8 cellular contexts compared by ENCODE assay signal in genomic region chrX:47218920-47219815, GRCh38. TPM values are rescaled to one million over a fixed set of nuclear protein-coding genes. Genes with fewer than 3 reads are reported as not detected.
A peak's percentile ranks its signal among the peaks of the same experiment; 100 is the strongest.
DNase-seq lines count a peak whose midpoint lies in the region; ATAC-seq and TF ChIP-seq lines count a peak whose summit lies in the region.

No MANE protein-coding gene starts in this region.

- H3K27ac ChIP-seq in thymus (ENCODE audit: low read depth), result peak overlapping the region; percentile 90

- DNase-seq in Calu3 (peak; percentile 54), epithelial cell of proximal tubule (ENCODE audit: low read depth) (no peak), natural killer cell (peak; percentile 49)
- DNase-seq in Jurkat, Clone E6-1 (ENCODE audit: low read depth, low spot score), result no peak
- DNase-seq in activated CD8-positive, alpha-beta memory T cell treated with anti-CD3 and anti-CD28 coated beads, Interleukin-2, amount 50 U/mL, for 4 hours, result peak; percentile 53

- 2% methylated on average over 52 of the region's 60 CpGs for WGBS in thymus

- no peak for ATAC-seq in natural killer cell
- ATAC-seq in GM18502 (IDR thresholded peaks at IDR 0.05; ENCODE audit: poor library complexity, unreplicated experiment), result no peak
- no peak for ATAC-seq in GM19328 (IDR thresholded peaks at IDR 0.05; ENCODE audit: unreplicated experiment)

- peaks cover 47% of the 10 kb centered on the region for H3K4me1 Mint-ChIP-seq in Calu3 (ENCODE audit: low read depth, unreplicated experiment)
- peaks cover 36 to 50% of the 10 kb centered on the region in 2 donors for H3K4me1 Mint-ChIP-seq in natural killer cell

- no peak for TF ChIP-seq CTCF in Calu3 (IDR thresholded peaks at IDR 0.05; ENCODE audit: unreplicated experiment)
- TF ChIP-seq CTCF in epithelial cell of proximal tubule (conservative IDR thresholded peaks at IDR 0.05; ENCODE audit: low read depth, low read length), result no peak
- TF ChIP-seq CTCF in natural killer cell (IDR thresholded peaks at IDR 0.05), result no peak

- peak overlapping the region; percentile 72 for H3K4me3 ChIP-seq in Jurkat, Clone E6-1 (ENCODE audit: low read length)
- peak overlapping the region; percentile 75 for H3K4me3 ChIP-seq in epithelial cell of proximal tubule (ENCODE audit: low read depth, low read length)
- H3K4me3 ChIP-seq in thymus (ENCODE audit: low read length), result peak overlapping the region; percentile 78

- BruUV-seq in Calu3 (replicated peaks; lab: Mats Ljungman, UMichigan), result no TSS peak

- H3K27me3 Mint-ChIP-seq in Calu3 (ENCODE audit: unreplicated experiment) (no peaks in the 10 kb centered on the region), natural killer cell (ENCODE audit: low read depth in 2 of 2) (no peaks in the 10 kb centered on the region)

- no peaks in the 10 kb centered on the region for H3K9me3 ChIP-seq in thymus (ENCODE audit: control insufficient read depth)

- no peaks in the 10 kb centered on the region for H3K27me3 ChIP-seq in thymus (ENCODE audit: control insufficient read depth, insufficient read depth)

- peaks cover 37% of the 10 kb centered on the region for H3K36me3 ChIP-seq in thymus (ENCODE audit: control insufficient read depth, insufficient read depth)

- H3K36me3 Mint-ChIP-seq in Calu3 (ENCODE audit: insufficient read depth, unreplicated experiment), result peaks cover 72% of the 10 kb centered on the region
- no peaks in the 10 kb centered on the region for H3K36me3 Mint-ChIP-seq in natural killer cell

- CTCF ChIA-PET in Calu3 (lab: Charles Lee), result interaction anchor here (0.9 kb wide), 1 partner anchor 163 kb away, joined by 8 read pairs; no protein-coding TSS in a partner anchor

- H3K27ac Mint-ChIP-seq in Calu3 (ENCODE audit: unreplicated experiment) (peak overlapping the region; percentile 97), natural killer cell (peak overlapping the region; percentile 95 to 98)

- intact Hi-C loops in Calu3 (cut with micrococcal nuclease; ENCODE audit: unreplicated experiment), result no loop called here
- intact Hi-C loops in natural killer cell (cut with micrococcal nuclease), result loop anchor here (5.0 to 10.0 kb wide), 2 partner anchors 143 to 436 kb away; partner anchors contain the start of genes ELK1 and UXT

- H3K4me3 Mint-ChIP-seq in Calu3 (ENCODE audit: low read depth, unreplicated experiment) (peak overlapping the region; percentile 100), natural killer cell (peak overlapping the region; percentile 94)

- peaks cover 7% of the 10 kb centered on the region for H3K4me1 ChIP-seq in thymus (ENCODE audit: control insufficient read depth, insufficient read depth, low read length)

- H3K9me3 Mint-ChIP-seq in Calu3 (ENCODE audit: low read depth, unreplicated experiment) (no peaks in the 10 kb centered on the region), natural killer cell (no peaks in the 10 kb centered on the region)

RNA-seq across cellular contexts. Expression of gene CDK16, which starts 0.7 kb away (rescaled TPM):
- total RNA-seq in Calu3 (2022) (148 and 154 TPM in 2 replicates), epithelial cell of proximal tubule (83.4 and 95.4 TPM in 2 replicates), natural killer cell (100 to 1,000 TPM; 112 to 140 (median 126) TPM)
- 118 TPM for polyA plus RNA-seq in Jurkat, Clone E6-1 (2012; ENCODE audit: insufficient read depth, insufficient read length)
- 41.9 TPM for polyA plus RNA-seq in thymus

RNA-seq across cellular contexts. Expression of gene USP11, which starts 13.6 kb away (rescaled TPM):
- total RNA-seq in Calu3 (2022) (72.0 and 84.2 TPM in 2 replicates), epithelial cell of proximal tubule (24.7 and 30.2 TPM in 2 replicates), natural killer cell (100 to 1,000 TPM; 107 to 131 (median 108) TPM)
- polyA plus RNA-seq in Jurkat, Clone E6-1 (2012; ENCODE audit: insufficient read depth, insufficient read length), result 131 TPM
- polyA plus RNA-seq in thymus, result 40.9 TPM

RNA-seq across cellular contexts. Expression of gene UBA1, which starts 25.5 kb away (rescaled TPM):
- total RNA-seq in Calu3 (2022) (234 and 240 TPM in 2 replicates), epithelial cell of proximal tubule (161 and 183 TPM in 2 replicates), natural killer cell (100 to 1,000 TPM; 118 to 168 (median 120) TPM)
- polyA plus RNA-seq in Jurkat, Clone E6-1 (2012; ENCODE audit: insufficient read depth, insufficient read length), result 280 TPM
- polyA plus RNA-seq in thymus, result 80.4 TPM

Comparison
In these comparisons a context has a peak if more than half of its experiments do, and no peak if none do; other contexts are left out.
1. DNase-seq: peak in Calu3 (single experiment), activated CD8-positive, alpha-beta memory T cell treated with anti-CD3 and anti-CD28 coated beads, Interleukin-2, amount 50 U/mL, for 4 hours (single experiment) and natural killer cell (single experiment); none in Jurkat, Clone E6-1 (single experiment) and epithelial cell of proximal tubule (single experiment).
2. Peak in every context shown above with its lines, with median percentiles within 50 percentile points of each other: H3K4me3 ChIP-seq.